10 cellular contexts compared by ENCODE assay signal in the genomic region with DNA sequence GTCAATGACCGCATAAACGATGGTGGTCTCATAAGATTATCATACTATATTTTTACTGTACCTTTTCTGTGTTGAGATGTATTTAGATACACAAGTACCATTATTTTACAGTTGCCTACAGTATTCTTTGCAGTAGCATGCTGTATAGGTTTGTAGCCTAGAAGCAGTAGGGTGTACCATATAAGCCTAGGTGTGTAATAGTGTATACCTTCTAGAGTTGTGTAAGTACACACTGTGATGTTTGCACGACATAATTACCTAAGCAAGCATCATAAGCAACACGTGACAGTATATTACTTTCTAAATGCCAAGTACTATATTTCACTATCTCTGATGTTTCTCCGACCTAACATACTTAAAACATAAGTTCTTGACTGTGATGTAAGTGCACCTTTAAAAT. TPM values are rescaled to one million over a fixed set of nuclear protein-coding genes. Genes with fewer than 3 reads are reported as not detected.
DNase-seq lines count a peak whose midpoint lies in the region; ATAC-seq and TF ChIP-seq lines count a peak whose summit lies in the region.
"Had no signal": no experiment of that assay in that cellular context is flagged by ENCODE, and none has a peak within 500 bp of the region (broad histone marks: within the 10 kb centered on the region; RNA-seq: fewer than 3 reads in every experiment).

No MANE protein-coding gene starts in this region.

- WGBS in right cardiac atrium = 42% methylated on average over 5 of the region's 5 CpGs

- H3K4me1 ChIP-seq in right cardiac atrium (ENCODE audit: control insufficient read depth, insufficient read depth, low read length) (peaks cover 2% of the 10 kb centered on the region), muscle layer of colon (ENCODE audit: insufficient read depth, low read length) (no peaks in the 10 kb centered on the region)

- H3K27ac ChIP-seq in right cardiac atrium (ENCODE audit: low read length) = no peak overlapping the region
- peak overlapping the region; percentile 32 for H3K27ac ChIP-seq in muscle layer of colon (ENCODE audit: low read depth, low read length)

- no peak for ATAC-seq in right cardiac atrium
- ATAC-seq: K562 had no signal

- DNase-seq in right cardiac atrium = no peak
- DNase-seq in cardiac septum (ENCODE audit: low spot score) = no peak
- DNase-seq in dermis blood vessel endothelial cell = peak; percentile 55
- DNase-seq in NCI-H1417 (lab: John Stamatoyannopoulos, UW) = no peak
- DNase-seq in C1 segment of cervical spinal cord (lab: John Stamatoyannopoulos, UW) = no peak
- no peak for DNase-seq in MV-4-11 (lab: John Stamatoyannopoulos, UW)
- DNase-seq in GM20000 (ENCODE audit: low spot score) = no peak
- DNase-seq: amygdala had no signal

- intact Hi-C loops in right cardiac atrium (cut with DNase I) = loop anchor here in 1 of 4 donors (10.0 kb wide), 1 partner anchor 165 kb away; no protein-coding TSS in a partner anchor
- intact Hi-C loops in cardiac septum (cut with DNase I) = loop anchor here (5.0 kb wide), 2 partner anchors 78 to 82 kb away; no protein-coding TSS in a partner anchor

- H3K27me3 ChIP-seq in right cardiac atrium (ENCODE audit: control insufficient read depth, insufficient read depth) (no peaks in the 10 kb centered on the region), muscle layer of colon (ENCODE audit: control insufficient read depth in 1 of 2, insufficient read depth in 2 of 2, low read length in 2 of 2) (no peaks in the 10 kb centered on the region)

- H3K9me3 ChIP-seq in right cardiac atrium (ENCODE audit: control insufficient read depth, low read length) = no peaks in the 10 kb centered on the region
- no peaks in the 10 kb centered on the region for H3K9me3 ChIP-seq in muscle layer of colon (ENCODE audit: low read length)

- no peak for TF ChIP-seq CTCF in GM20000 (IDR thresholded peaks at IDR 0.05; ENCODE audit: extremely low read depth, missing control alignments)

- no peak overlapping the region for H3K9ac ChIP-seq in muscle layer of colon (ENCODE audit: low read length)

- no peaks in the 10 kb centered on the region for H3K36me3 ChIP-seq in muscle layer of colon (ENCODE audit: insufficient read depth, low read length)

- H3K4me3 ChIP-seq in right cardiac atrium (ENCODE audit: low read length) = peak overlapping the region; percentile 75
- peak overlapping the region in 1 of 2 donors; percentile 52 for H3K4me3 ChIP-seq in muscle layer of colon (ENCODE audit: low read depth in 1 of 2, low read length in 2 of 2)
- H3K4me3 ChIP-seq: K562 had no signal

RNA-seq across cellular contexts. Expression of gene LPAR6, which starts 2.7 kb away (rescaled TPM):
- total RNA-seq in right cardiac atrium (10 to 100 TPM; 11.5 to 17.4 (median 13.6) TPM), cardiac septum (12.5 TPM), dermis blood vessel endothelial cell (42.5 and 66.2 TPM in 2 replicates)
- 14.3 TPM for polyA plus RNA-seq in right cardiac atrium
